ENCODE assay signal across 21 cellular contexts in the genomic region with DNA sequence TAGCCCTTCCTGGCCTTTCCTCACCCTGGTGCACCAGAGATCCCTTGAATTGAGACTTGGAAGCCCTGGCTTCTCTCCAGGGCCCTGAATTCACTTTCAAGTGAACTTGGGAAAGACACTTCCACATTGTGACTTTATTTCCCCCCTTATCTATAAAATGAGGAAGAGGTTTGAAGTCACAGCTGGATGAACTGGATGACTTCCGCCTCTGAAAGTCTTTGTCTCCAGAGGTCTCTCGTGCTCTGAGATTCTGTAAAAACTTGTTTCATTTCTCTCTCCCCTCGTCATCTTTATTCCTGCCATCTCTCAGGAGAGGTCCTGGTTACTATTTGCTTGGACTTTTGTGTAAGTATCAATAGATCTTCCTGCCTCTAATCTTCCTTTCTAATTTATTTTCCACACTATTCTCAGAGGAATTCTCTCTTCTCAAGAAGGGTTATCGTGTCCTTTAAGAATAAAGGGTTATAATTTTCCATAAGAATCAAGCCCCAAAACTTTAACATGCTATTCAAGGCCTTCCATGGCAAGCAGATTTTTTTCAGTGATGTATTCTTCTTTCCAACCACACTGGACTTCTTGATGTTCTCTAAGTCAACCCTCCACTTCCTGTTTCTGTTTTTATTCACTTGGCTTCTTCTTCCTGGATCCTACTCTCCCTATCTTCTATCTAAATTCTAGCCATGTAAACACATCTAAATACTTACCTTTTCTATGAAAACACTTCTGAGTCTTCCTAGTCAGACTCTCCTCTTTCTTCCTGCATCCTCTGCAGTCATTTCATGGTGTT. TPM values are rescaled to one million over a fixed set of nuclear protein-coding genes. Genes with fewer than 3 reads are reported as not detected.
A peak's percentile ranks its signal among the peaks of the same experiment; 100 is the strongest.
DNase-seq lines count a peak whose midpoint lies in the region; ATAC-seq and TF ChIP-seq lines count a peak whose summit lies in the region.
"Had no signal": no experiment of that assay in that cellular context is flagged by ENCODE, and none has a peak within 500 bp of the region (broad histone marks: within the 10 kb centered on the region; RNA-seq: fewer than 3 reads in every experiment).

No MANE protein-coding gene starts in this region.

- H3K27ac Mint-ChIP-seq in CD14-positive monocyte: peak overlapping the region; percentile 75 to 90 (median 86)
- H3K27ac Mint-ChIP-seq: activated CD4-positive, alpha-beta T cell treated with anti-CD3 and anti-CD28 coated beads, Interleukin-2, amount 10 ng/mL, durations not matched to agents 24 days and 14 days; activated naive CD4-positive, alpha-beta T cell treated with anti-CD3 and anti-CD28 coated beads for 36 hours had no signal

- BruUV-seq in PC-9 (replicated peaks; lab: Mats Ljungman, UMichigan): TSS peak; percentile 65

- H3K27ac ChIP-seq in PC-9 (peak overlapping the region; percentile 81), epithelial cell of prostate (peak overlapping the region; percentile 84), GM23248 (no peak overlapping the region)
- no peak overlapping the region for H3K27ac ChIP-seq in effector memory CD4-positive, alpha-beta T cell (ENCODE audit: insufficient read depth, low read length, poor library complexity, severe bottlenecking)
- H3K27ac ChIP-seq: SJCRH30, thyroid gland had no signal

- 93 to 94% methylated on average over 4 of the region's 4 CpGs for WGBS in GM23248 (ENCODE audit: low coverage in 1 of 2, low lambda C conversion rate in 2 of 2, missing lambda C conversion rate in 2 of 2), 2 experiments

- H3K4me1 Mint-ChIP-seq in CD14-positive monocyte: peaks cover 88% of the 10 kb centered on the region

- H3K4me1 ChIP-seq in PC-9 (replicated peaks; ENCODE audit: insufficient read depth) (peaks cover 80% of the 10 kb centered on the region), GM23248 (ENCODE audit: insufficient read depth) (peaks cover 28% of the 10 kb centered on the region)
- H3K4me1 ChIP-seq in effector memory CD4-positive, alpha-beta T cell (ENCODE audit: control insufficient read depth, insufficient read depth, low read length, poor library complexity, severe bottlenecking): no peaks in the 10 kb centered on the region
- H3K4me1 ChIP-seq: SJCRH30 had no signal

- H4K20me1 ChIP-seq in PC-9 (ENCODE audit: insufficient read depth) (no peaks in the 10 kb centered on the region), GM23248 (ENCODE audit: insufficient read depth) (no peaks in the 10 kb centered on the region)

- in situ Hi-C loops in GM23248 (cut with MboI): no loop called here

- no peak for DNase-seq in CD14-positive monocyte (ENCODE audit: low spot score)
- DNase-seq in Jurkat, Clone E6-1 (ENCODE audit: low read depth, low spot score): peak; percentile 25
- no peak for DNase-seq in PC-9
- DNase-seq in epithelial cell of prostate (ENCODE audit: low read depth, low spot score): no peak
- no peak for DNase-seq in effector memory CD4-positive, alpha-beta T cell
- no peak for DNase-seq in GM23248
- DNase-seq in DMS79 (lab: John Stamatoyannopoulos, UW): no peak
- DNase-seq: activated CD4-positive, alpha-beta T cell treated with anti-CD3 and anti-CD28 coated beads, Interleukin-2, amount 10 ng/mL, durations not matched to agents 24 days and 14 days; activated naive CD4-positive, alpha-beta T cell treated with anti-CD3 and anti-CD28 coated beads for 36 hours; C1 segment of cervical spinal cord; DMS 273 treated with DMSO at 0.1 percent for 48 hours; gastrocnemius medialis; NCI-H1694 treated with DMSO at 0.1 percent for 48 hours; NCI-H345; NK-92 treated with Interleukin-12 subunit alpha and Interleukin-12 subunit beta, amount 100 ng/mL, for 24 hours; SJCRH30 had no signal

- no peak for ATAC-seq in HG02623 (IDR thresholded peaks at IDR 0.05; ENCODE audit: unreplicated experiment)
- ATAC-seq: gastrocnemius medialis had no signal

- no peaks in the 10 kb centered on the region for H3K36me3 Mint-ChIP-seq in CD14-positive monocyte

- no peak overlapping the region for H3K4me3 ChIP-seq in Jurkat, Clone E6-1 (ENCODE audit: low read length)
- H3K4me3 ChIP-seq in PC-9 (no peak overlapping the region), GM23248 (no peak overlapping the region)
- no peak overlapping the region for H3K4me3 ChIP-seq in effector memory CD4-positive, alpha-beta T cell (ENCODE audit: insufficient read depth, low read depth, low read length, poor library complexity, severe bottlenecking)
- H3K4me3 ChIP-seq: coronary artery, gastrocnemius medialis, SJCRH30, thyroid gland had no signal

- H3K4me2 ChIP-seq in PC-9: peak overlapping the region; percentile 17
- no peak overlapping the region for H3K4me2 ChIP-seq in GM23248 (ENCODE audit: unreplicated experiment)

- intact Hi-C loops in CD14-positive monocyte (cut with micrococcal nuclease): loop anchor here in 1 of 2 donors (5.0 kb wide), 1 partner anchor 113 kb away; no protein-coding TSS in a partner anchor
- intact Hi-C loops in PC-9 (cut with micrococcal nuclease; ENCODE audit: unreplicated experiment): loop anchor here (5.0 kb wide), 1 partner anchor 218 kb away; no protein-coding TSS in a partner anchor

- H3K9me2 ChIP-seq in PC-9 (ENCODE audit: insufficient read depth): no peaks in the 10 kb centered on the region
- H3K9me2 ChIP-seq in GM23248 (ENCODE audit: insufficient read depth): no peaks in the 10 kb centered on the region

- H3K9me3 Mint-ChIP-seq in CD14-positive monocyte: no peaks in the 10 kb centered on the region
- H3K9me3 Mint-ChIP-seq: activated naive CD4-positive, alpha-beta T cell treated with anti-CD3 and anti-CD28 coated beads for 36 hours had no signal

- H3K79me2 ChIP-seq in PC-9 (ENCODE audit: low read depth) (no peaks in the 10 kb centered on the region), GM23248 (ENCODE audit: insufficient read depth) (no peaks in the 10 kb centered on the region)

- peaks cover 0 to 4% (median 0%) of the 10 kb centered on the region in 3 donors for H3K27me3 Mint-ChIP-seq in CD14-positive monocyte (ENCODE audit: low read depth in 3 of 3)

- CTCF ChIA-PET in PC-9 (lab: Charles Lee): interaction anchor here (0.6 to 0.9 kb wide), 2 partner anchors 21 to 169 kb away, joined by 3 to 7 read pairs; no protein-coding TSS in a partner anchor

- POLR2A ChIA-PET in PC-9 (lab: Charles Lee; ENCODE audit: unreplicated experiment): interaction anchor here (0.5 to 0.7 kb wide), 2 partner anchors 171 to 177 kb away, joined by 3 read pairs; no protein-coding TSS in a partner anchor

- no peaks in the 10 kb centered on the region for H3K36me3 ChIP-seq in PC-9 (ENCODE audit: low read depth)
- no peaks in the 10 kb centered on the region for H3K36me3 ChIP-seq in effector memory CD4-positive, alpha-beta T cell (ENCODE audit: control insufficient read depth, insufficient read depth, low read length)
- H3K36me3 ChIP-seq in GM23248 (ENCODE audit: low read depth): no peaks in the 10 kb centered on the region
- H3K36me3 ChIP-seq: gastrocnemius medialis, SJCRH30, thyroid gland had no signal

- H2AFZ ChIP-seq in PC-9 (no peak overlapping the region), GM23248 (no peak overlapping the region)

- TF ChIP-seq CTCF in CD14-positive monocyte (IDR thresholded peaks at IDR 0.05) (no peak), PC-9 (conservative IDR thresholded peaks at IDR 0.05) (no peak)

- H3K4me3 Mint-ChIP-seq in CD14-positive monocyte: peak overlapping the region; percentile 45 to 70
- H3K4me3 Mint-ChIP-seq: activated CD4-positive, alpha-beta T cell treated with anti-CD3 and anti-CD28 coated beads, Interleukin-2, amount 10 ng/mL, durations not matched to agents 24 days and 14 days; activated naive CD4-positive, alpha-beta T cell treated with anti-CD3 and anti-CD28 coated beads for 36 hours had no signal

- peaks cover 53% of the 10 kb centered on the region for H3F3A ChIP-seq in PC-9 (ENCODE audit: insufficient read depth, low read depth)
- H3F3A ChIP-seq in GM23248 (ENCODE audit: insufficient read depth): peaks cover 6% of the 10 kb centered on the region

- H3K27me3 ChIP-seq in PC-9 (ENCODE audit: insufficient read depth, low read depth) (no peaks in the 10 kb centered on the region), GM23248 (replicated peaks; ENCODE audit: insufficient read depth) (peaks cover 15% of the 10 kb centered on the region)
- no peaks in the 10 kb centered on the region for H3K27me3 ChIP-seq in effector memory CD4-positive, alpha-beta T cell (replicated peaks; ENCODE audit: control insufficient read depth, insufficient read depth, low read length, poor library complexity, severe bottlenecking)
- H3K27me3 ChIP-seq: gastrocnemius medialis, SJCRH30, thyroid gland had no signal

- no peaks in the 10 kb centered on the region for H3K9me3 ChIP-seq in PC-9 (ENCODE audit: insufficient read depth, low read depth)
- no peaks in the 10 kb centered on the region for H3K9me3 ChIP-seq in effector memory CD4-positive, alpha-beta T cell (ENCODE audit: control insufficient read depth, low read length)
- no peaks in the 10 kb centered on the region for H3K9me3 ChIP-seq in GM23248 (ENCODE audit: low read depth)
- H3K9me3 ChIP-seq: gastrocnemius medialis, SJCRH30, thyroid gland had no signal

- H3K9ac ChIP-seq in GM23248: no peak overlapping the region

RNA-seq across cellular contexts. Expression of gene RPTN, which starts 6.5 kb away (rescaled TPM):
- polyA plus RNA-seq in CD14-positive monocyte (not detected), GM23248 (2016; fragmentation: Nextera tagmentation; extraction: Ambion mirVana) (0.05 TPM in 1 of 2 replicates, not detected in the other)
- not detected for polyA plus RNA-seq in Jurkat, Clone E6-1 (2012; ENCODE audit: insufficient read depth, insufficient read length)
- not detected in 2 replicates for total RNA-seq in PC-9 (2021)
- not detected in 2 replicates for total RNA-seq in GM23248 (2014; rRNA removed; shearing (Covaris generic))
- total RNA-seq: activated CD4-positive, alpha-beta T cell treated with anti-CD3 and anti-CD28 coated beads, Interleukin-2, amount 10 ng/mL, durations not matched to agents 24 days and 14 days; activated naive CD4-positive, alpha-beta T cell treated with anti-CD3 and anti-CD28 coated beads for 36 hours; gastrocnemius medialis; HT-29; mucosa of gallbladder; SJCRH30; thyroid gland had no signal

RNA-seq across cellular contexts. Expression of gene TCHH, which starts 50.2 kb away (rescaled TPM):
- polyA plus RNA-seq in CD14-positive monocyte (not detected), GM23248 (2016; fragmentation: Nextera tagmentation; extraction: Ambion mirVana) (0.08 and 0.11 TPM in 2 replicates)
- polyA plus RNA-seq in Jurkat, Clone E6-1 (2012; ENCODE audit: insufficient read depth, insufficient read length): not detected
- total RNA-seq in PC-9 (2021): 0.04 TPM in 1 of 2 replicates, not detected in the other
- 0.22 TPM in 1 of 2 replicates, not detected in the other for total RNA-seq in GM23248 (2014; rRNA removed; shearing (Covaris generic))
- total RNA-seq: activated CD4-positive, alpha-beta T cell treated with anti-CD3 and anti-CD28 coated beads, Interleukin-2, amount 10 ng/mL, durations not matched to agents 24 days and 14 days; activated naive CD4-positive, alpha-beta T cell treated with anti-CD3 and anti-CD28 coated beads for 36 hours; HT-29; SJCRH30 had no signal

RNA-seq across cellular contexts. Expression of gene HRNR, which starts 58.5 kb away (rescaled TPM):
- not detected for polyA plus RNA-seq in CD14-positive monocyte
- not detected for polyA plus RNA-seq in Jurkat, Clone E6-1 (2012; ENCODE audit: insufficient read depth, insufficient read length)
- total RNA-seq in PC-9 (2021): not detected in 2 replicates
- total RNA-seq in GM23248 (2014; rRNA removed; shearing (Covaris generic)): not detected in 2 replicates
- polyA plus RNA-seq in GM23248 (2016; fragmentation: Nextera tagmentation; extraction: Ambion mirVana): 0.05 TPM in 1 of 2 replicates, not detected in the other
- total RNA-seq: activated CD4-positive, alpha-beta T cell treated with anti-CD3 and anti-CD28 coated beads, Interleukin-2, amount 10 ng/mL, durations not matched to agents 24 days and 14 days; activated naive CD4-positive, alpha-beta T cell treated with anti-CD3 and anti-CD28 coated beads for 36 hours; gastrocnemius medialis; HT-29; mucosa of gallbladder; SJCRH30; thyroid gland had no signal

Comparison
In these comparisons a context has a peak if more than half of its experiments do, and no peak if none do; other contexts are left out.
1. H3K27ac ChIP-seq: peak in PC-9 (single experiment) and epithelial cell of prostate (single experiment); none in effector memory CD4-positive, alpha-beta T cell (single experiment) and GM23248 (single experiment).